15 cellular contexts compared by ENCODE assay signal in genomic region chr16:68070249-68070725, GRCh38. TPM values are rescaled to one million over a fixed set of nuclear protein-coding genes. Genes with fewer than 3 reads are reported as not detected.
DNase-seq lines count a peak whose midpoint lies in the region; ATAC-seq and TF ChIP-seq lines count a peak whose summit lies in the region.
"Had no signal": no experiment of that assay in that cellular context is flagged by ENCODE, and none has a peak within 500 bp of the region (broad histone marks: within the 10 kb centered on the region; RNA-seq: fewer than 3 reads in every experiment).

No MANE protein-coding gene starts in this region.

- no peaks in the 10 kb centered on the region for H3K27me3 ChIP-seq in CD4-positive, alpha-beta T cell (ENCODE audit: control insufficient read depth, insufficient read depth, low read length)
- H3K27me3 ChIP-seq: uterus had no signal

- no peaks in the 10 kb centered on the region for H3K27me3 Mint-ChIP-seq in CD4-positive, alpha-beta T cell
- no peaks in the 10 kb centered on the region for H3K27me3 Mint-ChIP-seq in activated B cell treated with CpG ODN at 0.5 μM for 24 hours
- no peaks in the 10 kb centered on the region for H3K27me3 Mint-ChIP-seq in naive thymus-derived CD8-positive, alpha-beta T cell
- H3K27me3 Mint-ChIP-seq: brain had no signal

- POLR2A ChIA-PET in CD4-positive, alpha-beta T cell (lab: Charles Lee), result interaction anchor here (0.8 to 12.7 kb wide), 8 partner anchors 10 to 509 kb away, joined by 3 to 174 read pairs (median 4); partner anchors contain the start of gene NFATC3
- POLR2A ChIA-PET in activated B cell treated with CpG ODN at 0.5 μM for 24 hours (lab: Charles Lee), result interaction anchor here (0.6 to 9.1 kb wide), 6 partner anchors 9 to 134 kb away, joined by 3 to 211 read pairs (median 4); partner anchors contain the start of genes NFATC3 and PSMB10
- POLR2A ChIA-PET in naive thymus-derived CD8-positive, alpha-beta T cell (lab: Charles Lee), result interaction anchor here (0.5 to 16.5 kb wide), 7 partner anchors 9 to 295 kb away, joined by 3 to 406 read pairs (median 3); partner anchors contain the start of genes NFATC3 and PSMB10

- DNase-seq in CD4-positive, alpha-beta T cell, result no peak
- DNase-seq in activated B cell treated with CpG ODN at 0.5 μM for 24 hours, result no peak
- DNase-seq in naive thymus-derived CD8-positive, alpha-beta T cell, result no peak
- no peak for DNase-seq in NCI-H1694 treated with DMSO at 0.1 percent for 48 hours (lab: John Stamatoyannopoulos, UW)
- no peak for DNase-seq in T1000 (lab: John Stamatoyannopoulos, UW)
- DNase-seq: NCI-H774, uterus had no signal

- peak overlapping the region; percentile 52 for H3K4me3 Mint-ChIP-seq in CD4-positive, alpha-beta T cell
- H3K4me3 Mint-ChIP-seq in activated B cell treated with CpG ODN at 0.5 μM for 24 hours, result peak overlapping the region; percentile 55
- peak overlapping the region; percentile 33 to 78 (median 64) for H3K4me3 Mint-ChIP-seq in naive thymus-derived CD8-positive, alpha-beta T cell
- H3K4me3 Mint-ChIP-seq: brain, mesothelial cell of epicardium had no signal

- peaks cover 29% of the 10 kb centered on the region for H3K36me3 Mint-ChIP-seq in CD4-positive, alpha-beta T cell (ENCODE audit: low read depth)
- peaks cover 84% of the 10 kb centered on the region for H3K36me3 Mint-ChIP-seq in activated B cell treated with CpG ODN at 0.5 μM for 24 hours (ENCODE audit: low read depth)
- H3K36me3 Mint-ChIP-seq in naive thymus-derived CD8-positive, alpha-beta T cell, result peaks cover 0 to 18% (median 0%) of the 10 kb centered on the region in 3 donors

- H3K27ac ChIP-seq in CD4-positive, alpha-beta T cell (ENCODE audit: low read depth, low read length), result peak overlapping the region; percentile 57
- H3K27ac ChIP-seq: SK-N-MC, uterus had no signal

- H3K27ac Mint-ChIP-seq in CD4-positive, alpha-beta T cell, result peak overlapping the region; percentile 88
- H3K27ac Mint-ChIP-seq in activated B cell treated with CpG ODN at 0.5 μM for 24 hours, result peak overlapping the region; percentile 68
- H3K27ac Mint-ChIP-seq in naive thymus-derived CD8-positive, alpha-beta T cell, result peak overlapping the region; percentile 70 to 95 (median 86)
- H3K27ac Mint-ChIP-seq: brain, mesothelial cell of epicardium had no signal

- CTCF ChIA-PET in CD4-positive, alpha-beta T cell (lab: Charles Lee), result interaction anchor here (1.3 to 2.8 kb wide), 3 partner anchors 14 to 191 kb away, joined by 3 to 8 read pairs (median 8); partner anchors contain the start of gene NFATC3
- CTCF ChIA-PET in activated B cell treated with CpG ODN at 0.5 μM for 24 hours (lab: Charles Lee), result interaction anchor here (1.3 to 6.3 kb wide), 8 partner anchors 14 to 254 kb away, joined by 3 to 54 read pairs (median 7); partner anchors contain the start of gene NFATC3

- ATAC-seq in CD4-positive, alpha-beta T cell (ENCODE audit: poor library complexity), result peak; percentile 12
- ATAC-seq in GM21619 (IDR thresholded peaks at IDR 0.05; ENCODE audit: unreplicated experiment) (peak; percentile 5), activated B cell treated with CpG ODN at 0.5 μM for 24 hours (ENCODE audit: low read depth) (no peak), HG03139 (IDR thresholded peaks at IDR 0.05; ENCODE audit: unreplicated experiment) (no peak), HG02884 (IDR thresholded peaks at IDR 0.05; ENCODE audit: unreplicated experiment) (no peak)
- peak in 1 of 2 donors; percentile 27 for ATAC-seq in naive thymus-derived CD8-positive, alpha-beta T cell

- no peaks in the 10 kb centered on the region for H3K9me3 Mint-ChIP-seq in CD4-positive, alpha-beta T cell
- no peaks in the 10 kb centered on the region for H3K9me3 Mint-ChIP-seq in activated B cell treated with CpG ODN at 0.5 μM for 24 hours
- H3K9me3 Mint-ChIP-seq in naive thymus-derived CD8-positive, alpha-beta T cell, result no peaks in the 10 kb centered on the region
- H3K9me3 Mint-ChIP-seq: brain, mesothelial cell of epicardium had no signal

- no peak for TF ChIP-seq CTCF in CD4-positive, alpha-beta T cell (IDR thresholded peaks at IDR 0.05)
- no peak for TF ChIP-seq CTCF in activated B cell treated with CpG ODN at 0.5 μM for 24 hours (IDR thresholded peaks at IDR 0.05)

- peaks cover 90% of the 10 kb centered on the region for H3K4me1 Mint-ChIP-seq in CD4-positive, alpha-beta T cell (ENCODE audit: low read depth)
- H3K4me1 Mint-ChIP-seq in activated B cell treated with CpG ODN at 0.5 μM for 24 hours, result peaks cover 57% of the 10 kb centered on the region
- H3K4me1 Mint-ChIP-seq in naive thymus-derived CD8-positive, alpha-beta T cell, result peaks cover 39 to 89% (median 87%) of the 10 kb centered on the region in 4 donors

- intact Hi-C loops in CD4-positive, alpha-beta T cell (cut with DNase I, micrococcal nuclease), result loop anchor here in 1 of 2 experiments (10.0 kb wide), 1 partner anchor 165 kb away; the partner anchor contains the start of gene ESRP2
- intact Hi-C loops in activated B cell treated with CpG ODN at 0.5 μM for 24 hours (cut with micrococcal nuclease), result loop anchor here (2.0 to 10.0 kb wide), 2 partner anchors 15 to 405 kb away; partner anchors contain the start of genes ACD, C16orf86, ENKD1 and NFATC3

- no peaks in the 10 kb centered on the region for H3K9me3 ChIP-seq in CD4-positive, alpha-beta T cell (ENCODE audit: control insufficient read depth, low read length)
- H3K9me3 ChIP-seq: uterus had no signal

RNA-seq across cellular contexts. Expression of gene NFATC3, which starts 14.9 kb away (rescaled TPM):
- total RNA-seq in CD4-positive, alpha-beta T cell, result 10 to 100 TPM; 84.8 to 94.4 TPM
- total RNA-seq in activated B cell treated with CpG ODN at 0.5 μM for 24 hours, result 64.8 and 72.0 TPM in 2 replicates
- total RNA-seq in naive thymus-derived CD8-positive, alpha-beta T cell, result 100 to 1,000 TPM; 156 to 162 TPM
- polyA plus RNA-seq in naive thymus-derived CD8-positive, alpha-beta T cell, result 100 to 1,000 TPM in 1 of 3 donors, 10 to 100 TPM in 2; 85.2 to 102 (median 86.6) TPM

RNA-seq across cellular contexts. Expression of gene DUS2, which starts 47.2 kb away (rescaled TPM):
- 10 to 100 TPM; 10.4 to 13.6 TPM for total RNA-seq in CD4-positive, alpha-beta T cell
- 54.2 and 62.0 TPM in 2 replicates for total RNA-seq in activated B cell treated with CpG ODN at 0.5 μM for 24 hours
- 10 to 100 TPM; 18.2 to 21.1 TPM for total RNA-seq in naive thymus-derived CD8-positive, alpha-beta T cell
- polyA plus RNA-seq in naive thymus-derived CD8-positive, alpha-beta T cell, result 10 to 100 TPM in 2 of 3 donors, 1 to 10 TPM in 1; 6.4 to 13.1 (median 10.5) TPM

RNA-seq across cellular contexts. Expression of gene DDX28, which starts 47.3 kb away (rescaled TPM):
- 10 to 100 TPM; 18.9 to 19.4 TPM for total RNA-seq in CD4-positive, alpha-beta T cell
- 19.2 and 19.7 TPM in 2 replicates for total RNA-seq in activated B cell treated with CpG ODN at 0.5 μM for 24 hours
- 10 to 100 TPM; 25.0 to 26.2 TPM for total RNA-seq in naive thymus-derived CD8-positive, alpha-beta T cell
- 10 to 100 TPM; 49.7 to 60.6 (median 53.9) TPM for polyA plus RNA-seq in naive thymus-derived CD8-positive, alpha-beta T cell

RNA-seq across cellular contexts. Expression of gene DPEP2NB, which starts 54.6 kb away (rescaled TPM):
- not detected for total RNA-seq in CD4-positive, alpha-beta T cell
- total RNA-seq in activated B cell treated with CpG ODN at 0.5 μM for 24 hours, result not detected in 2 replicates
- total RNA-seq in naive thymus-derived CD8-positive, alpha-beta T cell, result not detected
- not detected for polyA plus RNA-seq in naive thymus-derived CD8-positive, alpha-beta T cell
- total RNA-seq: endothelial cell of umbilical vein, mesothelial cell of epicardium, right cardiac atrium, uterus had no signal
- polyA plus RNA-seq: endothelial cell of umbilical vein, right cardiac atrium had no signal

Comparison
In these comparisons a context has a peak if more than half of its experiments do, and no peak if none do; other contexts are left out.
1. ATAC-seq: peak in CD4-positive, alpha-beta T cell (single experiment) and GM21619 (single experiment); none in activated B cell treated with CpG ODN at 0.5 μM for 24 hours (single experiment), HG03139 (single experiment) and HG02884 (single experiment).
2. Peak in every context shown above with its lines, with median percentiles within 50 percentile points of each other: H3K27ac Mint-ChIP-seq and H3K4me3 Mint-ChIP-seq.